In the genomic region with DNA sequence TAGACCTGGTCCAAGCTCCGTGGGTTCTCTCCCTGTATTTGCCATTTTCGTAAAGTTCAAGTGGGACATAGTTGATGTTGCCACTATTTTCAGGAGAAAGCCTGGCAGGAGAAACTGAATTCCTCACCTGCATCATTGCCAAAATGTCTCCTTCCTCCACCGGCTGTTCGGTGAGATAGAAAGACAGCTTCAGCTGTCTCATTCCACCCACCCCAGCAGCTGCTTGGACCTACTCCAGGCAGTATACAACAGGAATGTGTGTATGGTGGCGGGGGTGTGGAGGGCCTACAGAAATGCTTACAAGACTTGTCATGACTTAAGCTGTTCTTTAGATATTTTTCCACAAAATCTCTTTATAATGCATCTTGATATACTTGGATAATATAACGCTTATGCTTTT, we compare ENCODE assay signal across 19 cellular contexts.
DNase-seq lines count a peak whose midpoint lies in the region; ATAC-seq and TF ChIP-seq lines count a peak whose summit lies in the region.
"Had no signal": no experiment of that assay in that cellular context is flagged by ENCODE, and none has a peak within 500 bp of the region (broad histone marks: within the 10 kb centered on the region; RNA-seq: fewer than 3 reads in every experiment).

No MANE protein-coding gene starts in this region.

- no peaks in the 10 kb centered on the region for H4K20me1 ChIP-seq in GM23248 (ENCODE audit: insufficient read depth)

- no peaks in the 10 kb centered on the region for H3K36me3 ChIP-seq in GM23248 (ENCODE audit: low read depth)
- no peaks in the 10 kb centered on the region for H3K36me3 ChIP-seq in trophoblast cell (ENCODE audit: control insufficient read depth in 1 of 2, insufficient read depth in 2 of 2, low read length in 2 of 2)
- no peaks in the 10 kb centered on the region for H3K36me3 ChIP-seq in mucosa of descending colon (ENCODE audit: low read depth)
- H3K36me3 ChIP-seq: BE2C, esophagus squamous epithelium had no signal

- no peaks in the 10 kb centered on the region for H3K79me1 ChIP-seq in trophoblast cell (ENCODE audit: low read length)

- H3K27ac ChIP-seq in GM23248 (no peak overlapping the region), trophoblast cell (ENCODE audit: low read depth, low read length) (no peak overlapping the region)
- H3K27ac ChIP-seq: VCaP had no signal

- no peak overlapping the region for H2AK5ac ChIP-seq in trophoblast cell (ENCODE audit: low read length)

- H3K79me2 ChIP-seq in GM23248 (ENCODE audit: insufficient read depth) (no peaks in the 10 kb centered on the region), trophoblast cell (ENCODE audit: control insufficient read depth, insufficient read depth, low read length, poor library complexity) (no peaks in the 10 kb centered on the region)

- 65% methylated on average over 6 of the region's 6 CpGs for WGBS in GM23248 (ENCODE audit: low coverage in 1 of 2, low lambda C conversion rate in 2 of 2, missing lambda C conversion rate in 2 of 2), 2 experiments
- WGBS in trophoblast cell (ENCODE audit: extremely low coverage, insufficient coverage, insufficient read length) = no CpG with 5 or more reads among the region's 6 CpGs

- H3K14ac ChIP-seq in trophoblast cell (ENCODE audit: low read length) = no peak overlapping the region

- no peak overlapping the region for H3K9ac ChIP-seq in GM23248
- H3K9ac ChIP-seq in trophoblast cell (ENCODE audit: low read length) = no peak overlapping the region

- H2BK12ac ChIP-seq in trophoblast cell (ENCODE audit: low read length) = no peak overlapping the region

- no peak overlapping the region for H4K8ac ChIP-seq in trophoblast cell (ENCODE audit: low read depth, low read length)

- H4K12ac ChIP-seq in trophoblast cell (ENCODE audit: low read depth, low read length) = no peak overlapping the region

- DNase-seq in GM23248 (peak; percentile 73), amniotic stem cell (lab: John Stamatoyannopoulos, UW) (peak; percentile 32), fibroblast of pulmonary artery (ENCODE audit: low read depth) (peak; percentile 86), trophoblast cell (peak; percentile 53 to 67), AG20443 (ENCODE audit: low spot score) (no peak), NK-92 (lab: John Stamatoyannopoulos, UW; ENCODE audit: unreplicated experiment) (no peak), mucosa of descending colon (no peak)
- DNase-seq: activated CD8-positive, alpha-beta T cell treated with anti-CD3 and anti-CD28 coated beads for 36 hours; BE2C; cortex of kidney; DMS153; esophagus squamous epithelium; NCI-H2029; nephron progenitor cell; retina had no signal

- H3F3A ChIP-seq in GM23248 (ENCODE audit: insufficient read depth) = peaks cover 13% of the 10 kb centered on the region

- in situ Hi-C loops in GM23248 (cut with MboI) = loop anchor here (25.0 kb wide), 2 partner anchors 258 to 408 kb away; no protein-coding TSS in a partner anchor

- no peak overlapping the region for H3K18ac ChIP-seq in trophoblast cell (ENCODE audit: low read length)

- no peak overlapping the region for H3K4me2 ChIP-seq in GM23248 (ENCODE audit: unreplicated experiment)
- H3K4me2 ChIP-seq in trophoblast cell (ENCODE audit: low read length) = no peak overlapping the region

- intact Hi-C loops in mucosa of descending colon (cut with DNase I, micrococcal nuclease) = loop anchor here in 1 of 2 donors (5.0 kb wide), 1 partner anchor 738 kb away; no protein-coding TSS in a partner anchor

- H3K9me3 ChIP-seq in GM23248 (ENCODE audit: low read depth) = no peaks in the 10 kb centered on the region
- no peaks in the 10 kb centered on the region for H3K9me3 ChIP-seq in trophoblast cell (ENCODE audit: insufficient read depth, low read depth, low read length)
- no peaks in the 10 kb centered on the region for H3K9me3 ChIP-seq in mucosa of descending colon
- H3K9me3 ChIP-seq: BE2C, esophagus squamous epithelium had no signal

- H3K23ac ChIP-seq in trophoblast cell (ENCODE audit: low read length) = no peak overlapping the region

- H3K4ac ChIP-seq in trophoblast cell (ENCODE audit: low read depth, low read length) = no peak overlapping the region

- no peaks in the 10 kb centered on the region for H3K9me2 ChIP-seq in GM23248 (ENCODE audit: insufficient read depth)

- H3K4me3 ChIP-seq in GM23248 (no peak overlapping the region), fibroblast of pulmonary artery (replicated peaks; ENCODE audit: low read depth, low read length) (no peak overlapping the region), trophoblast cell (ENCODE audit: low read depth, low read length) (no peak overlapping the region), mucosa of descending colon (no peak overlapping the region)
- H3K4me3 ChIP-seq: esophagus squamous epithelium, lung had no signal

- H3K27me3 ChIP-seq in GM23248 (replicated peaks; ENCODE audit: insufficient read depth) = no peaks in the 10 kb centered on the region
- no peaks in the 10 kb centered on the region for H3K27me3 ChIP-seq in trophoblast cell (ENCODE audit: insufficient read depth, low read length)
- H3K27me3 ChIP-seq: BE2C, esophagus squamous epithelium had no signal

- TF ChIP-seq CTCF in fibroblast of pulmonary artery (IDR thresholded peaks at IDR 0.05; ENCODE audit: low read length, missing control alignments) = no peak
- no peak for TF ChIP-seq CTCF in mucosa of descending colon (IDR thresholded peaks at IDR 0.05)

- no peak overlapping the region for H4K91ac ChIP-seq in trophoblast cell (ENCODE audit: low read depth, low read length)

- ATAC-seq in GM21515 (IDR thresholded peaks at IDR 0.05; ENCODE audit: unreplicated experiment) (no peak), mucosa of descending colon (no peak)
- ATAC-seq: activated CD8-positive, alpha-beta T cell treated with anti-CD3 and anti-CD28 coated beads for 36 hours; Panc1 had no signal

- H2BK5ac ChIP-seq in trophoblast cell (ENCODE audit: low read depth, low read length, poor library complexity) = no peak overlapping the region

- H2AFZ ChIP-seq in GM23248 (no peak overlapping the region), trophoblast cell (ENCODE audit: insufficient read depth, low read length, poor library complexity) (no peak overlapping the region)

- H2BK120ac ChIP-seq in trophoblast cell (ENCODE audit: insufficient read depth, low read length, poor library complexity) = no peak overlapping the region

- H3K4me1 ChIP-seq in GM23248 (ENCODE audit: insufficient read depth) (peaks cover 19% of the 10 kb centered on the region), trophoblast cell (ENCODE audit: control insufficient read depth in 1 of 2, insufficient read depth in 2 of 2, low read length in 2 of 2) (no peaks in the 10 kb centered on the region), mucosa of descending colon (ENCODE audit: low read depth) (peaks cover 7% of the 10 kb centered on the region)
- H3K4me1 ChIP-seq: BE2C had no signal

Comparison
In these comparisons a context has a peak if more than half of its experiments do, and no peak if none do; other contexts are left out.
1. DNase-seq: peak in GM23248 (single experiment), amniotic stem cell (single experiment), fibroblast of pulmonary artery (single experiment) and trophoblast cell (2 of 2); none in AG20443 (single experiment), NK-92 (single experiment) and mucosa of descending colon (0 of 3).